10 cellular contexts compared by ENCODE assay signal in the genomic region with DNA sequence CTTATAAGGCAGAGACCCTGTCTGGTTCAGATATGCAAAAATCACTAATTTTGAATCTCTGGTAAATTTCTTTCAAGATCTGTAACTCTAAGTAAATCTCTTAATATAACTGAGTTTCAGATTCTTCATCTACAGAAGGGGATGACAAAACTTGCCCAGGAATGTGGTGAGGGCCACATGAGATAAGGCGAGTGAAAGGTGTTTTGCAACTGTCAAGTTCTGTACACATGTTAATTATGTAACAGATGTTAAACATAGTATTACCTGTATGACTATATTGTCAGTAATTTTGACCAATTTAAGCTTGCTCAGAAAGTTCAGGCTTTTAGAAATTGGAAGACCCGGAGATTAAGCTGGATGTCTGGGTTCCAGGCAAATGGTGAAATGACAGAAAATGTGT. TPM values are rescaled to one million over a fixed set of nuclear protein-coding genes. Genes with fewer than 3 reads are reported as not detected.
A peak's percentile ranks its signal among the peaks of the same experiment; 100 is the strongest.
DNase-seq lines count a peak whose midpoint lies in the region; ATAC-seq and TF ChIP-seq lines count a peak whose summit lies in the region.
"Had no signal": no experiment of that assay in that cellular context is flagged by ENCODE, and none has a peak within 500 bp of the region (broad histone marks: within the 10 kb centered on the region; RNA-seq: fewer than 3 reads in every experiment).

No MANE protein-coding gene starts in this region.

- CTCF ChIA-PET in HEK293 (lab: Yijun Ruan, JAX) = interaction anchor here (1.2 kb wide), 1 partner anchor 20 kb away, joined by 3 read pairs; no protein-coding TSS in a partner anchor
- CTCF ChIA-PET in MCF 10A (lab: Yijun Ruan, JAX) = interaction anchor here (0.8 to 1.1 kb wide), 5 partner anchors 11 to 107 kb away, joined by 3 to 7 read pairs (median 3); no protein-coding TSS in a partner anchor
- CTCF ChIA-PET in T-cell (lab: Charles Lee) = no interaction called here

- ATAC-seq in gastrocnemius medialis = no peak
- ATAC-seq in activated CD4-positive, CD25-positive, alpha-beta regulatory T cell treated with anti-CD3 and anti-CD28 coated beads, Interleukin-2, amount 50 U/mL, for 24 hours = no peak
- no peak for ATAC-seq in T-cell (replicated peaks in 1 of 4)

- POLR2A ChIA-PET in HEK293 (lab: Yijun Ruan, JAX) (interaction anchor here (1.9 kb wide), 1 partner anchor 77 kb away, joined by 6 read pairs; no protein-coding TSS in a partner anchor), MCF 10A (lab: Yijun Ruan, JAX) (interaction anchor here (0.8 to 1.2 kb wide), 6 partner anchors 9 to 92 kb away, joined by 3 to 4 read pairs (median 3); no protein-coding TSS in a partner anchor), T-cell (lab: Charles Lee) (no interaction called here)

- TF ChIP-seq CTCF in HEK293 (tag by site-specific recombination; IDR thresholded peaks at IDR 0.05) = no peak
- TF ChIP-seq CTCF in MCF 10A (IDR thresholded peaks at IDR 0.05; ENCODE audit: unreplicated experiment) = no peak
- TF ChIP-seq CTCF in gastrocnemius medialis (IDR thresholded peaks at IDR 0.05 in 4 of 5, conservative IDR thresholded peaks at IDR 0.05 in 1 of 5) = no peak

- no peaks in the 10 kb centered on the region for H3K27me3 Mint-ChIP-seq in MCF 10A (ENCODE audit: insufficient read depth, unreplicated experiment)
- peaks cover 8 to 27% of the 10 kb centered on the region in 2 donors for H3K27me3 Mint-ChIP-seq in T-cell

- intact Hi-C loops in MCF 10A (cut with micrococcal nuclease) (loop anchor here (5.0 kb wide), 1 partner anchor 42 kb away; no protein-coding TSS in a partner anchor), gastrocnemius medialis (cut with DNase I; ENCODE audit: low total_unique reads) (no loop called here)

- H3K9me3 ChIP-seq in HEK293 (ENCODE audit: control insufficient read depth, insufficient read depth, low read depth, low read length) (no peaks in the 10 kb centered on the region), gastrocnemius medialis (no peaks in the 10 kb centered on the region)

- H3K4me3 ChIP-seq in HEK293 (ENCODE audit: low read depth, low read length) (no peak overlapping the region), gastrocnemius medialis (peak overlapping the region; percentile 62 to 74 (median 68))

- H3K4me1 Mint-ChIP-seq in MCF 10A (ENCODE audit: insufficient read depth, unreplicated experiment) (peaks cover 8% of the 10 kb centered on the region), T-cell (no peaks in the 10 kb centered on the region)

- TF ChIP-seq POLR2A in gastrocnemius medialis (IDR thresholded peaks at IDR 0.05) = no peak

- in situ Hi-C loops in gastrocnemius medialis (cut with MboI; ENCODE audit: low sequenced_read_pairs in 4 of 4) = no loop called here

- no TSS peak for BruUV-seq in MCF 10A (replicated peaks; lab: Mats Ljungman, UMichigan)

- no peaks in the 10 kb centered on the region for H3K27me3 ChIP-seq in gastrocnemius medialis

- H3K9me3 Mint-ChIP-seq in MCF 10A (ENCODE audit: unreplicated experiment) = no peaks in the 10 kb centered on the region
- peaks cover 0 to 9% (median 3%) of the 10 kb centered on the region in 3 donors for H3K9me3 Mint-ChIP-seq in T-cell

- H3K36me3 ChIP-seq in HEK293 (ENCODE audit: control insufficient read depth in 2 of 2, insufficient read depth in 1 of 2, low read length in 2 of 2) = peaks cover 0 to 3% of the 10 kb centered on the region in 2 experiments; a peak in 1 of 3 replicates
- H3K36me3 ChIP-seq in gastrocnemius medialis = no peaks in the 10 kb centered on the region

- no peaks in the 10 kb centered on the region for H3K36me3 Mint-ChIP-seq in MCF 10A (ENCODE audit: insufficient read depth, unreplicated experiment)
- no peaks in the 10 kb centered on the region for H3K36me3 Mint-ChIP-seq in T-cell

- no peaks in the 10 kb centered on the region for H3K4me1 ChIP-seq in HEK293 (ENCODE audit: control insufficient read depth, insufficient read depth, low read length)
- no peaks in the 10 kb centered on the region for H3K4me1 ChIP-seq in gastrocnemius medialis

- H3K4me3 Mint-ChIP-seq in MCF 10A (ENCODE audit: unreplicated experiment) = peak overlapping the region; percentile 91
- no peak overlapping the region for H3K4me3 Mint-ChIP-seq in T-cell

- no peak overlapping the region for H3K27ac Mint-ChIP-seq in MCF 10A (ENCODE audit: low read depth, unreplicated experiment)
- H3K27ac Mint-ChIP-seq in T-cell = no peak overlapping the region

- DNase-seq in MCF 10A (ENCODE audit: unreplicated experiment) (no peak), inferior parietal cortex (ENCODE audit: extremely low spot score) (peak; percentile 27), gastrocnemius medialis (no peak), T-cell (no peak), NCI-H510A (lab: John Stamatoyannopoulos, UW) (no peak), cerebellar nuclear complex (lab: John Stamatoyannopoulos, UW) (no peak)
- DNase-seq: activated CD8-positive, alpha-beta memory T cell treated with anti-CD3 and anti-CD28 coated beads for 24 hours; kidney glomerular epithelial cell had no signal

- H3K27ac ChIP-seq in HEK293 (ENCODE audit: extremely low read depth, low read depth, low read length) (no peak overlapping the region), gastrocnemius medialis (no peak overlapping the region)

TF ChIP-seq in HEK293, 187 proteins besides CTCF, POLR2A, EP300 and RAD21:
- TF ChIP-seq ZNF830 (tag by site-specific recombination; IDR thresholded peaks at IDR 0.05; ENCODE audit: low read depth) (no peak), SP7 (tag by site-specific recombination; IDR thresholded peaks at IDR 0.05) (0 out of 2 replicates have a peak, but pooled peaks have one; percentile 13)

RNA-seq across cellular contexts. Expression of gene GLRB, which starts 0.5 kb away (rescaled TPM):
- total RNA-seq in MCF 10A (2022) (5.9 and 7.1 TPM in 2 replicates), gastrocnemius medialis (1 to 10 TPM in 2 of 4 donors, under 1 TPM in 2; 0.55 to 2.1 (median 1.4) TPM), T-cell (not detected)

Comparison
In these comparisons a context has a peak if more than half of its experiments do, and no peak if none do; other contexts are left out.
1. CTCF ChIA-PET loops: an anchor here in HEK293 (1.2 kb wide) and MCF 10A (0.8 to 1.1 kb wide); none called in T-cell.
2. POLR2A ChIA-PET loops: an anchor here in HEK293 (1.9 kb wide) and MCF 10A (0.8 to 1.2 kb wide); none called in T-cell.